ENCODE assay signal across 24 cellular contexts in the genomic region with DNA sequence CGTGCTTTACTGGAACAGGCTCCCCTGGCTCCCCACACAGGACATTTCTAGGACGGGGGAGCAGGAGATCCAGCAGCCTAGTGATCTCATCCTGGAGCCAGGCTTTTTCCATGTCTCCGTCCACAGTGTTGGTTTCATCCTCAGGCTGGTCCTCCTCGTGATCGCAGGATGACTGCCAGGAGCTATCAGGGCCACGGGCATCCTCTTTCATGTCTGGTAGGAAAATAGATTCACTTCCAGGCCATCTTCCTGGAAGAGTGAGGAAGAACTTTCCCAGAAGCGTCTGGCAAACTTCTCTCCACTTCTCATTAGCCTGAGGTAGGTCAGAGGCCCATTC.
"Had no signal": no experiment of that assay in that cellular context is flagged by ENCODE, and none has a peak within 500 bp of the region (broad histone marks: within the 10 kb centered on the region; RNA-seq: fewer than 3 reads in every experiment).

No MANE protein-coding gene starts in this region.

- H3K4me1 ChIP-seq: ascending aorta, tibial nerve had no signal

- H3K4me3 ChIP-seq: adrenal gland, ascending aorta, cardiac muscle cell, spleen, tibial nerve had no signal

- H3K27ac ChIP-seq: adrenal gland, ascending aorta, cardiac muscle cell, spleen, tibial nerve had no signal

- DNase-seq: activated CD4-positive, alpha-beta T cell treated with anti-CD3 and anti-CD28 coated beads for 36 hours; activated CD4-positive, CD25-positive, alpha-beta regulatory T cell; activated naive CD4-positive, alpha-beta T cell; activated naive CD8-positive, alpha-beta T cell treated with anti-CD3 and anti-CD28 coated beads for 36 hours; activated T-cell treated with anti-CD3 and anti-CD28 coated beads for 4 hours; activated T-cell treated with anti-CD3 and anti-CD28 coated beads, Interleukin-2, amount 50 U/mL, for 72 hours; adrenal gland; cortex of kidney; effector memory CD8-positive, alpha-beta T cell; foreskin fibroblast; hippocampal formation; midbrain; naive thymus-derived CD8-positive, alpha-beta T cell; retina; spleen; stimulated activated CD4-positive, alpha-beta T cell treated with anti-CD3 and anti-CD28 coated beads, Interleukin-2, amount 100 ng/mL, for 48 hours; stimulated activated naive CD4-positive, alpha-beta T cell treated with Interleukin-2 at 50 U/mL for 16 hours had no signal

- H3K36me3 ChIP-seq: adrenal gland, ascending aorta, cardiac muscle cell, spleen, tibial nerve had no signal

- H3K4me1 Mint-ChIP-seq: brain had no signal

- H3K36me3 Mint-ChIP-seq: activated naive CD8-positive, alpha-beta T cell treated with anti-CD3 and anti-CD28 coated beads for 36 hours; brain; memory B cell had no signal

- H3K4me3 Mint-ChIP-seq: activated CD4-positive, alpha-beta T cell treated with anti-CD3 and anti-CD28 coated beads for 36 hours; activated naive CD8-positive, alpha-beta T cell treated with anti-CD3 and anti-CD28 coated beads for 36 hours; activated T-cell treated with anti-CD3 and anti-CD28 coated beads, Interleukin-2, amount 50 U/mL, for 72 hours; brain; effector memory CD8-positive, alpha-beta T cell; memory B cell; naive thymus-derived CD8-positive, alpha-beta T cell had no signal

- H3K27ac Mint-ChIP-seq: activated CD4-positive, alpha-beta T cell treated with anti-CD3 and anti-CD28 coated beads for 36 hours; activated naive CD8-positive, alpha-beta T cell treated with anti-CD3 and anti-CD28 coated beads for 36 hours; activated T-cell treated with anti-CD3 and anti-CD28 coated beads, Interleukin-2, amount 50 U/mL, for 72 hours; brain; effector memory CD8-positive, alpha-beta T cell; memory B cell; progenitor cell of endocrine pancreas had no signal

- H3K9me3 ChIP-seq: adrenal gland, ascending aorta, spleen, tibial nerve had no signal

- H3K27me3 ChIP-seq: adrenal gland, ascending aorta, cardiac muscle cell, spleen, tibial nerve had no signal

- H3K9me3 Mint-ChIP-seq: activated naive CD8-positive, alpha-beta T cell treated with anti-CD3 and anti-CD28 coated beads for 36 hours; activated T-cell treated with anti-CD3 and anti-CD28 coated beads, Interleukin-2, amount 50 U/mL, for 72 hours; brain; effector memory CD8-positive, alpha-beta T cell; memory B cell; naive thymus-derived CD8-positive, alpha-beta T cell had no signal

- H3K27me3 Mint-ChIP-seq: memory B cell had no signal

- ATAC-seq: activated CD4-positive, alpha-beta T cell treated with anti-CD3 and anti-CD28 coated beads for 36 hours; activated T-cell treated with anti-CD3 and anti-CD28 coated beads, Interleukin-2, amount 50 U/mL, for 72 hours; effector memory CD8-positive, alpha-beta T cell; naive thymus-derived CD8-positive, alpha-beta T cell; sciatic nerve had no signal
